ENCODE assay signal across 27 cellular contexts in the genomic region with DNA sequence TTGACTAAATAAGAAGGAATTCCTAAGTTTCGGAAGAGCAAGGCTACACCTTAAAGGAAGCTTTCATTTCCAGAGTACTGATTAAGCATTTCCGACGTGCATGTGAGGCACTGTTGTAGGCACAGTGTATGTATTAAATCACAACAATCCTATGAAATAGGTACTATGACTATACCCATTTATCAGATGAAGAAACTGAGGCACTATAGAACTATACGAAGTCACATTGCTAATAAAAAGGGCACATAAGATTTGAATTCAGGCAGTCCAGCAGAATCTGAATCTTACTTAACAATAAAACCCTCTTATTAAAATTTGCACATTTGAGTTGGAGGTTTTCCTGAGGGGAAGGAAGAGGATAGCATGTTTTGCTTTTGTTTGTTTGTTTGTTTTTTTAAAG.
DNase-seq lines count a peak whose midpoint lies in the region; ATAC-seq, FAIRE-seq and TF ChIP-seq lines count a peak whose summit lies in the region.
"Had no signal": no experiment of that assay in that cellular context is flagged by ENCODE, and none has a peak within 500 bp of the region (broad histone marks: within the 10 kb centered on the region; RNA-seq: fewer than 3 reads in every experiment).

No MANE protein-coding gene starts in this region.

- H3K27ac ChIP-seq in GM23248, result peak overlapping the region; percentile 20; the same call in 1 of the 2 replicates
- H3K27ac ChIP-seq in SJSA1, result peak overlapping the region; percentile 63
- H3K27ac ChIP-seq in K562 (ENCODE audit: extremely low read depth, low read depth, low read length), result no peak overlapping the region
- H3K27ac ChIP-seq in osteoblast (ENCODE audit: low read depth, low read length), result no peak overlapping the region
- H3K27ac ChIP-seq: BLaER1 had no signal

- no peak overlapping the region for H3K4me3 Mint-ChIP-seq in MCF 10A (ENCODE audit: unreplicated experiment)
- H3K4me3 Mint-ChIP-seq: CD14-positive monocyte; CD4-positive, alpha-beta memory T cell; CD4-positive, CD25-positive, alpha-beta regulatory T cell; CD8-positive, alpha-beta memory T cell had no signal

- no peak for TF ChIP-seq RAD21 in K562 (CRISPR knock-in tag; conservative IDR thresholded peaks at IDR 0.05 in 1 of 2, IDR thresholded peaks at IDR 0.05 in 1 of 2)

- DNase-seq in GM23248 (no peak), SJSA1 (ENCODE audit: low read depth in 1 of 2, low spot score in 2 of 2) (no peak), K562 (ENCODE audit: extremely low read depth in 1 of 4, low spot score in 3 of 4) (no peak), osteoblast (ENCODE audit: insufficient read length, low spot score, missing footprints) (peak; percentile 11), MCF 10A (ENCODE audit: unreplicated experiment) (no peak), NCI-H1105 treated with DMSO at 0.1 percent for 48 hours (lab: John Stamatoyannopoulos, UW) (no peak), MG63 (no peak)
- DNase-seq: 8988T; ACHN; BE2C; C1 segment of cervical spinal cord; CD4-positive, alpha-beta memory T cell; CD4-positive, CD25-positive, alpha-beta regulatory T cell; CD8-positive, alpha-beta memory T cell; COR-L47; DMS 273 treated with DMSO at 0.1 percent for 48 hours; DMS153; DMS53; DMS79; DND-41; GDM1 had no signal

- TF ChIP-seq CTCF in K562 (IDR thresholded peaks at IDR 0.05 in 2 of 3, conservative IDR thresholded peaks at IDR 0.05 in 1 of 3; ENCODE audit: insufficient read depth in 2 of 3, low read depth in 1 of 3, low read length in 3 of 3) (no peak), osteoblast (IDR thresholded peaks at IDR 0.05; ENCODE audit: extremely low read depth, low read depth, low read length) (no peak), MCF 10A (IDR thresholded peaks at IDR 0.05; ENCODE audit: unreplicated experiment) (no peak)

- no peak for TF ChIP-seq EP300 in K562 (IDR thresholded peaks at IDR 0.05; ENCODE audit: low read length)

- no peaks in the 10 kb centered on the region for H3K9me2 ChIP-seq in GM23248 (ENCODE audit: insufficient read depth)

- POLR2A ChIA-PET in K562 (lab: Yijun Ruan, JAX), result interaction anchor here (0.7 kb wide), 1 partner anchor 549 kb away, joined by 3 read pairs; no protein-coding TSS in a partner anchor
- POLR2A ChIA-PET in MCF 10A (lab: Yijun Ruan, JAX), result no interaction called here

- no peaks in the 10 kb centered on the region for H3K27me3 Mint-ChIP-seq in MCF 10A (ENCODE audit: insufficient read depth, unreplicated experiment)
- H3K27me3 Mint-ChIP-seq: CD4-positive, alpha-beta memory T cell; CD4-positive, CD25-positive, alpha-beta regulatory T cell had no signal

- H3K4me3 ChIP-seq in GM23248, result peak overlapping the region; percentile 25; the same call in 1 of the 2 replicates
- no peak overlapping the region for H3K4me3 ChIP-seq in SJSA1
- H3K4me3 ChIP-seq in K562, result no peak overlapping the region
- H3K4me3 ChIP-seq in osteoblast (ENCODE audit: insufficient read depth, low read length), result no peak overlapping the region
- H3K4me3 ChIP-seq in MG63, result no peak overlapping the region
- H3K4me3 ChIP-seq: BLaER1 had no signal

- H3K36me3 ChIP-seq in GM23248 (ENCODE audit: low read depth) (no peaks in the 10 kb centered on the region), SJSA1 (no peaks in the 10 kb centered on the region), K562 (ENCODE audit: control insufficient read depth, insufficient read depth, low read length) (no peaks in the 10 kb centered on the region), osteoblast (ENCODE audit: insufficient read depth, low read length) (no peaks in the 10 kb centered on the region), MG63 (no peaks in the 10 kb centered on the region)
- H3K36me3 ChIP-seq: BE2C, BLaER1 had no signal

- intact Hi-C loops in K562 (cut with micrococcal nuclease) (no loop called here), MCF 10A (cut with micrococcal nuclease) (no loop called here)

- FAIRE-seq in K562 (lab: Jason Lieb, UNC), result no peak
- FAIRE-seq: A204.1, GM12891, GM19239 had no signal

- in situ Hi-C loops in GM23248 (cut with MboI), result no loop called here
- in situ Hi-C loops in K562 (cut with MboI), result no loop called here

- H3K79me2 ChIP-seq in GM23248 (ENCODE audit: insufficient read depth) (no peaks in the 10 kb centered on the region), K562 (ENCODE audit: control insufficient read depth, insufficient read depth, low read length) (no peaks in the 10 kb centered on the region), osteoblast (ENCODE audit: insufficient read depth, low read length) (no peaks in the 10 kb centered on the region)

- peaks cover 32% of the 10 kb centered on the region for H3K4me1 ChIP-seq in GM23248 (ENCODE audit: insufficient read depth)
- peaks cover 28% of the 10 kb centered on the region for H3K4me1 ChIP-seq in SJSA1 (replicated peaks)
- no peaks in the 10 kb centered on the region for H3K4me1 ChIP-seq in K562 (replicated peaks in 1 of 2; ENCODE audit: control insufficient read depth in 2 of 2, insufficient read depth in 2 of 2, low read length in 2 of 2)
- H3K4me1 ChIP-seq in osteoblast (ENCODE audit: insufficient read depth, low read length), result no peaks in the 10 kb centered on the region
- H3K4me1 ChIP-seq: BE2C, BLaER1 had no signal

- BruUV-seq in K562 (replicated peaks; lab: Mats Ljungman, UMichigan) (no TSS peak), MCF 10A (replicated peaks; lab: Mats Ljungman, UMichigan) (no TSS peak)

- no peaks in the 10 kb centered on the region for H3K27me3 ChIP-seq in GM23248 (replicated peaks; ENCODE audit: insufficient read depth)
- no peaks in the 10 kb centered on the region for H3K27me3 ChIP-seq in SJSA1 (replicated peaks)
- no peaks in the 10 kb centered on the region for H3K27me3 ChIP-seq in K562 (ENCODE audit: control insufficient read depth in 2 of 2, insufficient read depth in 2 of 2, low read length in 2 of 2)
- no peaks in the 10 kb centered on the region for H3K27me3 ChIP-seq in osteoblast (ENCODE audit: insufficient read depth, low read length)
- H3K27me3 ChIP-seq in MG63, result no peaks in the 10 kb centered on the region
- H3K27me3 ChIP-seq: BE2C, BLaER1 had no signal

- peaks cover 34% of the 10 kb centered on the region for H3F3A ChIP-seq in GM23248 (ENCODE audit: insufficient read depth)

- H4K20me1 ChIP-seq in GM23248 (ENCODE audit: insufficient read depth) (no peaks in the 10 kb centered on the region), K562 (replicated peaks; ENCODE audit: control insufficient read depth, insufficient read depth, low read length) (no peaks in the 10 kb centered on the region), osteoblast (ENCODE audit: insufficient read depth, low read length) (no peaks in the 10 kb centered on the region)
- H4K20me1 ChIP-seq: BLaER1 had no signal

- H3K27ac Mint-ChIP-seq in MCF 10A (ENCODE audit: low read depth, unreplicated experiment), result no peak overlapping the region
- H3K27ac Mint-ChIP-seq: CD14-positive monocyte; CD4-positive, alpha-beta memory T cell; CD4-positive, CD25-positive, alpha-beta regulatory T cell; CD8-positive, alpha-beta memory T cell had no signal

- H2AFZ ChIP-seq in GM23248 (no peak overlapping the region), K562 (ENCODE audit: low read depth, low read length) (no peak overlapping the region), osteoblast (ENCODE audit: low read length) (no peak overlapping the region)

- peaks cover 12% of the 10 kb centered on the region for H3K9me3 Mint-ChIP-seq in MCF 10A (ENCODE audit: unreplicated experiment)

- no peak for ATAC-seq in K562
- ATAC-seq in GM19463 (IDR thresholded peaks at IDR 0.05; ENCODE audit: unreplicated experiment), result no peak

- 55 to 58% methylated on average over 4 of the region's 4 CpGs for WGBS in GM23248 (ENCODE audit: low coverage in 1 of 2, low lambda C conversion rate in 2 of 2, missing lambda C conversion rate in 2 of 2), 2 experiments
- 5% methylated on average over 4 of the region's 4 CpGs for WGBS in K562 (ENCODE audit: insufficient coverage, low coverage, missing lambda C conversion rate)

- no peaks in the 10 kb centered on the region for H3K36me3 Mint-ChIP-seq in MCF 10A (ENCODE audit: insufficient read depth, unreplicated experiment)
- H3K36me3 Mint-ChIP-seq: CD14-positive monocyte; CD4-positive, alpha-beta memory T cell; CD4-positive, CD25-positive, alpha-beta regulatory T cell; CD8-positive, alpha-beta memory T cell had no signal

- peak overlapping the region; percentile 41 for H3K4me2 ChIP-seq in GM23248 (ENCODE audit: unreplicated experiment)
- no peak overlapping the region for H3K4me2 ChIP-seq in K562 (ENCODE audit: insufficient read depth, low read length)
- H3K4me2 ChIP-seq in osteoblast (ENCODE audit: insufficient read depth, low read length), result no peak overlapping the region
- H3K4me2 ChIP-seq: BLaER1 had no signal

- peaks cover 7% of the 10 kb centered on the region for H3K4me1 Mint-ChIP-seq in MCF 10A (ENCODE audit: insufficient read depth, unreplicated experiment)
- H3K4me1 Mint-ChIP-seq: CD4-positive, alpha-beta memory T cell; CD4-positive, CD25-positive, alpha-beta regulatory T cell; CD8-positive, alpha-beta memory T cell had no signal

- CTCF ChIA-PET in K562 (lab: Yijun Ruan, JAX; ENCODE audit: low intra/inter-chr PET ratio) (no interaction called here), MCF 10A (lab: Yijun Ruan, JAX) (no interaction called here)

- H3K9me1 ChIP-seq in K562 (ENCODE audit: control insufficient read depth, insufficient read depth, low read length), result no peaks in the 10 kb centered on the region

- TF ChIP-seq POLR2A in K562 (conservative IDR thresholded peaks at IDR 0.05), result no peak

- H3K9ac ChIP-seq in GM23248, result no peak overlapping the region
- no peak overlapping the region for H3K9ac ChIP-seq in K562 (ENCODE audit: insufficient read depth in 1 of 2, low read depth in 2 of 2, low read length in 2 of 2)
- H3K9ac ChIP-seq: BLaER1 had no signal

- no peaks in the 10 kb centered on the region for H3K9me3 ChIP-seq in GM23248 (ENCODE audit: low read depth)
- H3K9me3 ChIP-seq in SJSA1 (replicated peaks), result no peaks in the 10 kb centered on the region
- H3K9me3 ChIP-seq in K562 (replicated peaks; ENCODE audit: control insufficient read depth, insufficient read depth, low read depth, low read length), result no peaks in the 10 kb centered on the region
- H3K9me3 ChIP-seq in osteoblast (ENCODE audit: low read depth, low read length), result no peaks in the 10 kb centered on the region
- H3K9me3 ChIP-seq in MG63, result no peaks in the 10 kb centered on the region; the same call in none of the 2 replicates
- H3K9me3 ChIP-seq: BE2C had no signal

TF ChIP-seq in K562, 482 proteins besides CTCF, POLR2A, EP300 and RAD21 (continues in another document):
- TF ChIP-seq FOXK1 (CRISPR knock-in tag; IDR thresholded peaks at IDR 0.05; ENCODE audit: borderline replicate concordance) (no peak), BRD9 (IDR thresholded peaks at IDR 0.05; ENCODE audit: low read depth, partially characterized antibody) (no peak), RBM25 (IDR thresholded peaks at IDR 0.05; ENCODE audit: low read depth, low read length, severe bottlenecking) (peak; percentile 62)
- TF ChIP-seq, protein P1, sequence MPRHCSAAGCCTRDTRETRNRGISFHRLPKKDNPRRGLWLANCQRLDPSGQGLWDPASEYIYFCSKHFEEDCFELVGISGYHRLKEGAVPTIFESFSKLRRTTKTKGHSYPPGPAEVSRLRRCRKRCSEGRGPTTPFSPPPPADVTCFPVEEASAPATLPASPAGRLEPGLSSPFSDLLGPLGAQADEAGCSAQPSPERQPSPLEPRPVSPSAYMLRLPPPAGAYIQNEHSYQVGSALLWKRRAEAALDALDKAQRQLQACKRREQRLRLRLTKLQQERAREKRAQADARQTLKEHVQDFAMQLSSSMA (CRISPR knock-in tag; IDR thresholded peaks at IDR 0.05), result no peak

Comparison
In these comparisons a context has a peak if more than half of its experiments do, and no peak if none do; other contexts are left out.
1. H3K27ac ChIP-seq: peak in GM23248 (single experiment) and SJSA1 (single experiment); none in K562 (single experiment) and osteoblast (single experiment).